Comparison of ENCODE assay signal across 11 cellular contexts in the genomic region with DNA sequence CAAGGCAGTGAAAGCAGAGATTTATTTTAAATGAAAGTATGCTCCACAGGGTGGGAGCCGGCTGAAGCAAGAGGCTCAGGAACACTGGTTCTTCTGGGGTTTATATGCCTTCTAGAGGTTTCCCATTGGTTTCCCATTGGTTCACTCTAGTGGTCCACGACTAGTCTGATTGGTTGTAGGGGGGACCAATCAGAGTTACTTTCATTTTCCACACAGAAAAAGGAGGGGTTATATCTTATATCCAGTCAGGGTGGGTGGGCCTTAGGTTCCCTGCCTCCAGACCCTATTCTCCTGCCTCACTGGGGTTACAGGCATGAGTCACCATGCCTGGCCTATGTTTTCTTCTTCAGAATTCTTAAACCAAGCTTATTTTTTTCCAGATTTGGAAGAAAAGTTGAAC.
DNase-seq lines count a peak whose midpoint lies in the region; ATAC-seq and TF ChIP-seq lines count a peak whose summit lies in the region.
"Had no signal": no experiment of that assay in that cellular context is flagged by ENCODE, and none has a peak within 500 bp of the region (broad histone marks: within the 10 kb centered on the region; RNA-seq: fewer than 3 reads in every experiment).

No MANE protein-coding gene starts in this region.

- H3K23me2 ChIP-seq in H9 (ENCODE audit: insufficient read length, low read depth, low read length, poor library complexity, severe bottlenecking) = peaks cover 3% of the 10 kb centered on the region

- no peak overlapping the region for H4K8ac ChIP-seq in H9 (replicated peaks; ENCODE audit: insufficient read length, low read depth, low read length)

- H3K9me3 Mint-ChIP-seq in H9 = no peaks in the 10 kb centered on the region

- H3K23ac ChIP-seq in H9 (ENCODE audit: insufficient read length, low read depth, low read length) = no peak overlapping the region

- H2AK5ac ChIP-seq in H9 (ENCODE audit: insufficient read length, low read length) = no peak overlapping the region

- no peak overlapping the region for H3K56ac ChIP-seq in H9 (ENCODE audit: insufficient read length, low read depth, low read length)

- peak; percentile 12 for DNase-seq in NCI-H1436 (lab: John Stamatoyannopoulos, UW)
- DNase-seq in NCI-H1436 treated with DMSO at 0.1 percent for 48 hours (lab: John Stamatoyannopoulos, UW) = no peak
- peak; percentile 80 for DNase-seq in RPMI7951 (ENCODE audit: low read depth)
- DNase-seq in fibroblast of lung (ENCODE audit: low read depth in 2 of 2) = peak; percentile 87 to 89
- no peak for DNase-seq in NCI-H524 (lab: John Stamatoyannopoulos, UW)
- no peak for DNase-seq in H9
- DNase-seq: MV-4-11, upper lobe of left lung had no signal

- H3T11ph ChIP-seq in H9 (ENCODE audit: low read length) = no peak overlapping the region

- H3K27me3 Mint-ChIP-seq in H9 (ENCODE audit: low read depth) = no peaks in the 10 kb centered on the region; the same call in 1 of the 2 replicates

- H2BK120ac ChIP-seq in H9 (ENCODE audit: low read depth, low read length, poor library complexity, severe bottlenecking) = no peak overlapping the region

- ATAC-seq in GM21737 (IDR thresholded peaks at IDR 0.05; ENCODE audit: unreplicated experiment) = no peak

- H3K14ac ChIP-seq in H9 (ENCODE audit: insufficient read depth, low read length) = no peak overlapping the region

- H3K4me1 ChIP-seq in fibroblast of lung (ENCODE audit: control insufficient read depth, extremely low read depth, insufficient read depth, low read length) (peaks cover 2% of the 10 kb centered on the region), skeletal muscle tissue (ENCODE audit: control insufficient read depth in 3 of 3, insufficient read depth in 3 of 3, low read length in 3 of 3) (peaks cover 61 to 69% (median 68%) of the 10 kb centered on the region in 3 donors), H9 (ENCODE audit: insufficient read depth, low read length) (no peaks in the 10 kb centered on the region; the same call in 1 of the 2 replicates)
- H3K4me1 ChIP-seq: A549 had no signal

- H4K91ac ChIP-seq in H9 (ENCODE audit: insufficient read length, low read depth, low read length) = no peak overlapping the region

- no peak overlapping the region for H3K18ac ChIP-seq in H9 (ENCODE audit: insufficient read length, low read depth, low read length)

- no peaks in the 10 kb centered on the region for H3K79me2 ChIP-seq in fibroblast of lung (ENCODE audit: control insufficient read depth, insufficient read depth, low read length)
- H3K79me2 ChIP-seq in H9 (ENCODE audit: insufficient read depth, low read length) = peaks cover 2% of the 10 kb centered on the region; the same call in 1 of the 2 replicates

- H2BK20ac ChIP-seq in H9 (ENCODE audit: low read depth, low read length, poor library complexity, severe bottlenecking) = no peak overlapping the region

- peak overlapping the region in 1 of 3 experiments; percentile 61; a peak in 2 of 7 replicates for H3K27ac Mint-ChIP-seq in H9

- H4K5ac ChIP-seq in H9 (ENCODE audit: insufficient read length, low read depth, low read length) = no peak overlapping the region

- H3K4me3 Mint-ChIP-seq in H9 = no peak overlapping the region

- WGBS in H9 (ENCODE audit: extremely low coverage, insufficient read length, low lambda C conversion rate) = no CpG with 5 or more reads among the region's 2 CpGs

- H4K20me1 ChIP-seq in fibroblast of lung (ENCODE audit: control insufficient read depth, extremely low read depth, insufficient read depth, low read length) = no peaks in the 10 kb centered on the region
- no peaks in the 10 kb centered on the region for H4K20me1 ChIP-seq in H9 (ENCODE audit: control insufficient read depth, insufficient read depth, insufficient read length)

- H3K36me3 ChIP-seq in fibroblast of lung (ENCODE audit: control insufficient read depth, insufficient read depth, low read length) = peaks cover 6% of the 10 kb centered on the region
- peaks cover 9 to 27% (median 20%) of the 10 kb centered on the region in 3 donors for H3K36me3 ChIP-seq in skeletal muscle tissue (ENCODE audit: control insufficient read depth in 3 of 3, insufficient read depth in 3 of 3, low read length in 3 of 3)

- H3K9ac ChIP-seq in fibroblast of lung (ENCODE audit: insufficient read depth, low read length) = no peak overlapping the region
- H3K9ac ChIP-seq in skeletal muscle tissue (ENCODE audit: low read depth in 1 of 3, low read length in 3 of 3) = peak overlapping the region in 1 of 3 donors; percentile 4
- no peak overlapping the region for H3K9ac ChIP-seq in H9 (ENCODE audit: extremely low read depth, insufficient read length, low read length)

- H2BK15ac ChIP-seq in H9 (ENCODE audit: low read depth, low read length) = no peak overlapping the region

- H3K36me3 Mint-ChIP-seq in H9 (ENCODE audit: insufficient read depth in 1 of 3, low read depth in 3 of 3) = peaks cover 25 to 59% (median 33%) of the 10 kb centered on the region in 3 experiments

- H3K27ac ChIP-seq in fibroblast of lung (ENCODE audit: insufficient read depth, low read length) = peak overlapping the region; percentile 17
- peak overlapping the region; percentile 87 for H3K27ac ChIP-seq in skeletal muscle tissue (ENCODE audit: low read depth, low read length)
- no peak overlapping the region for H3K27ac ChIP-seq in H9 (ENCODE audit: insufficient read length, low read depth, low read length)
- H3K27ac ChIP-seq: A549 had no signal

- no peak for TF ChIP-seq CTCF in fibroblast of lung (conservative IDR thresholded peaks at IDR 0.05 in 1 of 2, IDR thresholded peaks at IDR 0.05 in 1 of 2; ENCODE audit: low read depth in 1 of 2, low read length in 2 of 2)
- no peak for TF ChIP-seq CTCF in H9 (conservative IDR thresholded peaks at IDR 0.05)

- no peak overlapping the region for H2BK12ac ChIP-seq in H9 (ENCODE audit: insufficient read length, low read depth, low read length)

- no peaks in the 10 kb centered on the region for H3K9me3 ChIP-seq in fibroblast of lung (ENCODE audit: control insufficient read depth, insufficient read depth, low read depth, low read length)
- H3K9me3 ChIP-seq in skeletal muscle tissue (ENCODE audit: control insufficient read depth in 3 of 3, low read length in 3 of 3) = no peaks in the 10 kb centered on the region
- H3K9me3 ChIP-seq in H9 (ENCODE audit: control insufficient read depth, low read depth, low read length) = no peaks in the 10 kb centered on the region
- H3K9me3 ChIP-seq: A549, upper lobe of left lung had no signal

- H2AFZ ChIP-seq in fibroblast of lung (ENCODE audit: low read length) (no peak overlapping the region), H9 (ENCODE audit: low read length) (no peak overlapping the region)

- no peak overlapping the region for H3K4me2 ChIP-seq in fibroblast of lung (ENCODE audit: extremely low read depth, insufficient read depth, low read length)
- H3K4me2 ChIP-seq in H9 (ENCODE audit: insufficient read depth, insufficient read length, low read length) = no peak overlapping the region
- H3K4me2 ChIP-seq: A549 had no signal

- no peak overlapping the region for H3K4me3 ChIP-seq in fibroblast of lung (replicated peaks in 1 of 4; ENCODE audit: control extremely low read depth in 1 of 4, insufficient read depth in 1 of 4, low read depth in 3 of 4, low read length in 4 of 4)
- no peak overlapping the region for H3K4me3 ChIP-seq in skeletal muscle tissue (ENCODE audit: low read length in 3 of 3)
- H3K4me3 ChIP-seq: A549, upper lobe of left lung had no signal

- peaks cover 23 to 25% of the 10 kb centered on the region in 2 experiments for H3K4me1 Mint-ChIP-seq in H9

- peaks cover 6% of the 10 kb centered on the region for H3K79me1 ChIP-seq in H9 (ENCODE audit: insufficient read depth, low read depth, low read length, poor library complexity, severe bottlenecking)

- H3K4ac ChIP-seq in H9 (ENCODE audit: low read depth, low read length) = no peak overlapping the region

- no peak overlapping the region for H2BK5ac ChIP-seq in H9 (ENCODE audit: insufficient read length, low read length)

- H3K27me3 ChIP-seq in fibroblast of lung (ENCODE audit: control insufficient read depth, insufficient read depth, low read length) = no peaks in the 10 kb centered on the region
- no peaks in the 10 kb centered on the region for H3K27me3 ChIP-seq in skeletal muscle tissue (ENCODE audit: control insufficient read depth in 3 of 3, insufficient read depth in 3 of 3, low read length in 3 of 3)
- no peaks in the 10 kb centered on the region for H3K27me3 ChIP-seq in H9 (ENCODE audit: insufficient read depth, low read length)
- H3K27me3 ChIP-seq: upper lobe of left lung had no signal

Comparison
In these comparisons a context has a peak if more than half of its experiments do, and no peak if none do; other contexts are left out.
1. DNase-seq: peak in NCI-H1436 (single experiment), RPMI7951 (single experiment) and fibroblast of lung (2 of 2); none in NCI-H1436 treated with DMSO at 0.1 percent for 48 hours (single experiment), NCI-H524 (0 of 2) and H9 (single experiment).